19 cellular contexts compared by ENCODE assay signal in the genomic region with DNA sequence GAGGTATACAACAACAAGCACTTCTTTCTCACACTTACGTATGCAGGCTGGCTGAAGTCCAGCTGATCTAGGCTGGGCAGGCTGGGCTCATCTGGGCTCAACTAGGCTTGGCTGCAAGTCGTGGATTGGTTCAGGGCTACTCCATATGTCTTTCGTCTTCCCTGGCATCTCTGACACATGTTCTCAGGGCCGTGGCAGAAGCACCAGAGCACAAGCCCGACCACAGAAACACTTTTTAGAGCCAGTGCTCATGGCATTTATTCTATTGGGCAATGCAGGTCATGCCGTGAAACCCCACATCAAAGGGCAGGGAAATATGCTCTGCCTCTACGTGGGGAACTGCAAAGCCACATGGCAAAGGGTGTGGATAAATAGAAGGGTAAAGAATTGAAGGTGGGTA.
"Had no signal": no experiment of that assay in that cellular context is flagged by ENCODE, and none has a peak within 500 bp of the region (broad histone marks: within the 10 kb centered on the region; RNA-seq: fewer than 3 reads in every experiment).

No MANE protein-coding gene starts in this region.

- H3K9me3 ChIP-seq: mucosa of descending colon, right lobe of liver, spleen had no signal

- H3K9me3 Mint-ChIP-seq: activated T-cell treated with anti-CD3 and anti-CD28 coated beads, Interleukin-2, amount 50 U/mL, for 4 hours; natural killer cell treated with Interleukin-12 subunit alpha and Interleukin-12 subunit beta and Interleukin-15 and Interleukin-18, amount 100 ng/mL, for 72 hours; type B pancreatic cell had no signal

- H3K36me3 Mint-ChIP-seq: activated CD4-positive, alpha-beta memory T cell treated with anti-CD3 and anti-CD28 coated beads for 36 hours; activated naive CD4-positive, alpha-beta T cell treated with anti-CD3 and anti-CD28 coated beads, Interleukin-2, amount 50 U/mL, for 72 hours; natural killer cell treated with Interleukin-12 subunit alpha and Interleukin-12 subunit beta and Interleukin-15 and Interleukin-18, amount 100 ng/mL, for 72 hours had no signal

- H3K27me3 Mint-ChIP-seq: progenitor cell of endocrine pancreas, type B pancreatic cell had no signal

- H3K27me3 ChIP-seq: right lobe of liver, spleen had no signal

- H3K27ac Mint-ChIP-seq: activated CD4-positive, alpha-beta memory T cell treated with anti-CD3 and anti-CD28 coated beads for 36 hours; activated naive CD4-positive, alpha-beta T cell treated with anti-CD3 and anti-CD28 coated beads, Interleukin-2, amount 50 U/mL, for 72 hours; natural killer cell treated with Interleukin-12 subunit alpha and Interleukin-12 subunit beta and Interleukin-15 and Interleukin-18, amount 100 ng/mL, for 72 hours; progenitor cell of endocrine pancreas; stimulated activated naive B cell treated with anti-CD40 and anti-IgM and Interleukin-4, amounts not matched to agents 10 μg/mL and 1 μg/mL and 100 μg/mL, for 72 hours; type B pancreatic cell had no signal

- H3K4me3 ChIP-seq: coronary artery, lung, mucosa of descending colon, right lobe of liver, spleen had no signal

- H3K4me3 Mint-ChIP-seq: activated CD4-positive, alpha-beta memory T cell treated with anti-CD3 and anti-CD28 coated beads for 36 hours; activated T-cell treated with anti-CD3 and anti-CD28 coated beads, Interleukin-2, amount 50 U/mL, for 4 hours; natural killer cell treated with Interleukin-12 subunit alpha and Interleukin-12 subunit beta and Interleukin-15 and Interleukin-18, amount 100 ng/mL, for 72 hours; stimulated activated naive B cell treated with anti-CD40 and anti-IgM and Interleukin-4, amounts not matched to agents 10 μg/mL and 1 μg/mL and 100 μg/mL, for 72 hours; type B pancreatic cell had no signal

- DNase-seq: activated CD4-positive, alpha-beta memory T cell treated with anti-CD3 and anti-CD28 coated beads for 36 hours; activated CD4-positive, alpha-beta T cell treated with anti-CD3 and anti-CD28 coated beads for 1 hour; activated effector memory CD4-positive, alpha-beta T cell treated with anti-CD3 and anti-CD28 coated beads, Interleukin-2, amount 50 U/mL, for 16 hours; activated T-cell treated with anti-CD3 and anti-CD28 coated beads, Interleukin-2, amount 50 U/mL, for 4 hours; aorta; effector memory CD4-positive, alpha-beta T cell; hypothalamus; mucosa of descending colon; right lobe of liver; spleen; stimulated activated CD4-positive, alpha-beta T cell treated with anti-CD3 and anti-CD28 coated beads, Interleukin-1b, Interleukin-23, amount 100 ng/mL, for 48 hours; stimulated activated naive B cell treated with anti-CD40 and anti-IgM and Interleukin-4, amounts not matched to agents 10 μg/mL and 1 μg/mL and 100 μg/mL, for 72 hours had no signal

- H3K4me1 ChIP-seq: right lobe of liver had no signal

- ATAC-seq: activated naive CD4-positive, alpha-beta T cell treated with anti-CD3 and anti-CD28 coated beads, Interleukin-2, amount 50 U/mL, for 72 hours; activated T-cell treated with anti-CD3 and anti-CD28 coated beads, Interleukin-2, amount 50 U/mL, for 4 hours; mucosa of descending colon; right lobe of liver; stimulated activated naive B cell treated with anti-CD40 and anti-IgM and Interleukin-4, amounts not matched to agents 10 μg/mL and 1 μg/mL and 100 μg/mL, for 72 hours had no signal

- H3K36me3 ChIP-seq: right lobe of liver, spleen had no signal

- H3K27ac ChIP-seq: coronary artery, epithelial cell of prostate, right lobe of liver had no signal
